ENCODE assay signal across 7 cellular contexts in genomic region chr19:46616631-46617322, GRCh38. TPM values are rescaled to one million over a fixed set of nuclear protein-coding genes. Genes with fewer than 3 reads are reported as not detected.
A peak's percentile ranks its signal among the peaks of the same experiment; 100 is the strongest.
DNase-seq lines count a peak whose midpoint lies in the region; FAIRE-seq and TF ChIP-seq lines count a peak whose summit lies in the region.
"Had no signal": no experiment of that assay in that cellular context is flagged by ENCODE, and none has a peak within 500 bp of the region (broad histone marks: within the 10 kb centered on the region; RNA-seq: fewer than 3 reads in every experiment).

No MANE protein-coding gene starts in this region.

- H3K9ac ChIP-seq in mammary epithelial cell (ENCODE audit: insufficient read depth, low read length) (no peak overlapping the region), parathyroid adenoma (no peak overlapping the region)

- H3K4me3 ChIP-seq in mammary epithelial cell (replicated peaks in 1 of 3; ENCODE audit: insufficient read depth in 1 of 3, low read depth in 2 of 3, low read length in 3 of 3): no peak overlapping the region
- no peak overlapping the region for H3K4me3 ChIP-seq in parathyroid adenoma (ENCODE audit: low read depth, low read length)

- no peaks in the 10 kb centered on the region for H3K79me2 ChIP-seq in mammary epithelial cell (ENCODE audit: insufficient read depth, low read length)
- H3K79me2 ChIP-seq in parathyroid adenoma: no peaks in the 10 kb centered on the region

- peak; percentile 44 to 85 for TF ChIP-seq CTCF in mammary epithelial cell (conservative IDR thresholded peaks at IDR 0.05 in 1 of 2, IDR thresholded peaks at IDR 0.05 in 1 of 2; ENCODE audit: extremely low read depth in 1 of 2, insufficient read depth in 1 of 2, low read depth in 1 of 2, low read length in 2 of 2)
- TF ChIP-seq CTCF in parathyroid adenoma (IDR thresholded peaks at IDR 0.05): peak; percentile 57

- H3K27me3 ChIP-seq in mammary epithelial cell (ENCODE audit: insufficient read depth, low read length) (no peaks in the 10 kb centered on the region), parathyroid adenoma (ENCODE audit: control insufficient read depth, insufficient read depth, low read length) (no peaks in the 10 kb centered on the region)

- in situ Hi-C loops in mammary epithelial cell (cut with MboI; ENCODE audit: low sequenced_read_pairs in 2 of 2): no loop called here

- no peaks in the 10 kb centered on the region for H4K20me1 ChIP-seq in mammary epithelial cell (ENCODE audit: insufficient read depth, low read length)

- H3K9me3 ChIP-seq in mammary epithelial cell (replicated peaks; ENCODE audit: insufficient read depth, low read length): no peaks in the 10 kb centered on the region
- no peaks in the 10 kb centered on the region for H3K9me3 ChIP-seq in parathyroid adenoma (ENCODE audit: control insufficient read depth, low read length)

- no peak overlapping the region for H3K4me2 ChIP-seq in mammary epithelial cell (ENCODE audit: insufficient read depth, low read depth, low read length)
- H3K4me2 ChIP-seq in parathyroid adenoma (ENCODE audit: low read length): no peak overlapping the region

- H2AFZ ChIP-seq in mammary epithelial cell (ENCODE audit: low read depth, low read length): peak overlapping the region; percentile 32
- no peak overlapping the region for H2AFZ ChIP-seq in parathyroid adenoma

- BruUV-seq in mammary epithelial cell (replicated peaks; lab: Mats Ljungman, UMichigan): no TSS peak

- intact Hi-C loops in mammary epithelial cell (cut with micrococcal nuclease): no loop called here

- FAIRE-seq in GM19239 (lab: Jason Lieb, UNC): peak; percentile 18

- 13% methylated on average over 13 of the region's 17 CpGs for WGBS in mammary epithelial cell (ENCODE audit: low coverage, missing lambda C conversion rate)

- no peaks in the 10 kb centered on the region for H3K36me3 ChIP-seq in mammary epithelial cell (ENCODE audit: insufficient read depth, low read length)
- no peaks in the 10 kb centered on the region for H3K36me3 ChIP-seq in parathyroid adenoma (ENCODE audit: control insufficient read depth, insufficient read depth, low read length)

- no peak for DNase-seq in GM19239 (ENCODE audit: insufficient read length, low spot score)
- peak; percentile 88 for DNase-seq in NCI-H69 (lab: John Stamatoyannopoulos, UW)
- peak; percentile 44 for DNase-seq in mammary epithelial cell
- DNase-seq in amniotic stem cell (lab: John Stamatoyannopoulos, UW): no peak
- DNase-seq in COLO829 (ENCODE audit: low spot score): no peak

- H3K27ac ChIP-seq in mammary epithelial cell (ENCODE audit: insufficient read depth, low read depth, low read length): no peak overlapping the region
- no peak overlapping the region for H3K27ac ChIP-seq in parathyroid adenoma

- CTCF ChIA-PET in mammary epithelial cell (lab: Charles Lee; ENCODE audit: low non-redundant PET): interaction anchor here (0.5 to 1.5 kb wide), 7 partner anchors 15 to 658 kb away, joined by 3 to 16 read pairs (median 3); partner anchors contain the start of genes CALM3, DACT3 and INAFM1

- no peaks in the 10 kb centered on the region for H3K4me1 ChIP-seq in mammary epithelial cell (ENCODE audit: insufficient read depth, low read length)
- no peaks in the 10 kb centered on the region for H3K4me1 ChIP-seq in parathyroid adenoma

- dilution Hi-C loops in mammary epithelial cell (cut with HindIII; ENCODE audit: low sequenced_read_pairs): no loop called here

RNA-seq across cellular contexts. Expression of gene PTGIR, which starts 8.1 kb away (rescaled TPM):
- under 1 TPM in 1 of 2 donors, not detected in 1; under 0.01 TPM for total RNA-seq in mammary epithelial cell
- polyA plus RNA-seq in mammary epithelial cell: not detected
- not detected for polyA minus RNA-seq in mammary epithelial cell
- total RNA-seq: dermis microvascular lymphatic vessel endothelial cell had no signal

RNA-seq across cellular contexts. Expression of gene CALM3, which starts 15.6 kb away (rescaled TPM):
- total RNA-seq in mammary epithelial cell: 100 to 1,000 TPM in 1 of 2 donors, 10 to 100 TPM in 1; 97.4 to 206 TPM
- 426 TPM for polyA plus RNA-seq in mammary epithelial cell
- 248 TPM for polyA minus RNA-seq in mammary epithelial cell

RNA-seq across cellular contexts. Expression of gene GNG8, which starts 19.2 kb away (rescaled TPM):
- not detected for total RNA-seq in mammary epithelial cell
- not detected for polyA plus RNA-seq in mammary epithelial cell
- not detected for polyA minus RNA-seq in mammary epithelial cell
- total RNA-seq: dermis microvascular lymphatic vessel endothelial cell had no signal

RNA-seq across cellular contexts. Expression of gene DACT3, which starts 44.2 kb away (rescaled TPM):
- under 1 TPM; 0.31 to 0.33 TPM for total RNA-seq in mammary epithelial cell
- polyA plus RNA-seq in mammary epithelial cell: 0.07 TPM
- polyA minus RNA-seq in mammary epithelial cell: not detected

Comparison
In these comparisons a context has a peak if more than half of its experiments do, and no peak if none do; other contexts are left out.
1. DNase-seq: peak in NCI-H69 (single experiment) and mammary epithelial cell (single experiment); none in GM19239 (single experiment), amniotic stem cell (single experiment) and COLO829 (single experiment).